In genomic region chr15:27576576-27576975, GRCh38 we compare ENCODE assay signal across 33 cellular contexts.
"Had no signal": no experiment of that assay in that cellular context is flagged by ENCODE, and none has a peak within 500 bp of the region (broad histone marks: within the 10 kb centered on the region; RNA-seq: fewer than 3 reads in every experiment).

No MANE protein-coding gene starts in this region.

- H3K4me3 ChIP-seq: adrenal gland, body of pancreas, breast epithelium had no signal

- H3K27ac ChIP-seq: adrenal gland, body of pancreas, brain microvascular endothelial cell, breast epithelium, VCaP had no signal

- H3K27me3 ChIP-seq: adrenal gland, body of pancreas, brain microvascular endothelial cell, breast epithelium had no signal

- H3K36me3 ChIP-seq: adrenal gland, brain microvascular endothelial cell, breast epithelium had no signal

- DNase-seq: activated B cell treated with CpG ODN at 0.5 μM for 24 hours; activated CD4-positive, alpha-beta memory T cell treated with anti-CD3 and anti-CD28 coated beads for 36 hours; activated CD4-positive, alpha-beta T cell treated with anti-CD3 and anti-CD28 coated beads for 4 hours; activated CD4-positive, alpha-beta T cell treated with anti-CD3 and anti-CD28 coated beads, Interleukin-2, amount 10 ng/mL, durations not matched to agents 24 days and 14 days; activated CD4-positive, alpha-beta T cell treated with anti-CD3 and anti-CD28 coated beads, Interleukin-2, amount 50 U/mL, for 1 hour; activated CD4-positive, alpha-beta T cell treated with anti-CD3 and anti-CD28 coated beads, Interleukin-2, amount 50 U/mL, for 4 hours; activated CD4-positive, CD25-positive, alpha-beta regulatory T cell treated with anti-CD3 and anti-CD28 coated beads, Interleukin-2, amount 50 U/mL, for 72 hours; activated CD8-positive, alpha-beta memory T cell treated with anti-CD3 and anti-CD28 coated beads, Interleukin-2, amount 50 U/mL, for 4 hours; activated CD8-positive, alpha-beta T cell treated with anti-CD3 and anti-CD28 coated beads for 36 hours; activated effector memory CD4-positive, alpha-beta T cell treated with anti-CD3 and anti-CD28 coated beads, Interleukin-2, amount 50 U/mL, for 16 hours; activated gamma-delta T cell treated with Interleukin-2 at 50 U/mL for 16 hours; activated naive CD4-positive, alpha-beta T cell; activated naive CD4-positive, alpha-beta T cell treated with anti-CD3 and anti-CD28 coated beads for 36 hours; activated naive CD4-positive, alpha-beta T cell treated with anti-CD3 and anti-CD28 coated beads, Interleukin-2, amount 50 U/mL, for 16 hours; activated naive CD8-positive, alpha-beta T cell treated with anti-CD3 and anti-CD28 coated beads for 36 hours; activated T-cell treated with anti-CD3 and anti-CD28 coated beads for 4 hours; activated T-cell treated with anti-CD3 and anti-CD28 coated beads, Interleukin-2, amount 50 U/mL, for 1 hour; activated T-cell treated with anti-CD3 and anti-CD28 coated beads, Interleukin-2, amount 50 U/mL, for 4 hours; activated T-cell treated with anti-CD3 and anti-CD28 coated beads, Interleukin-2, amount 50 U/mL, for 72 hours; adrenal gland; amniotic stem cell; aorta; body of pancreas; brain microvascular endothelial cell; central memory CD4-positive, alpha-beta T cell; T-helper 9 cell had no signal

- FAIRE-seq: astrocyte, colon, TTC549 had no signal

- H3K4me1 ChIP-seq: adrenal gland, breast epithelium had no signal

- H3K9me3 ChIP-seq: adrenal gland, body of pancreas, breast epithelium had no signal

- ATAC-seq: activated CD8-positive, alpha-beta T cell treated with anti-CD3 and anti-CD28 coated beads for 36 hours; activated naive CD4-positive, alpha-beta T cell treated with anti-CD3 and anti-CD28 coated beads, Interleukin-2, amount 50 U/mL, for 72 hours; activated T-cell treated with anti-CD3 and anti-CD28 coated beads, Interleukin-2, amount 50 U/mL, for 4 hours; activated T-cell treated with anti-CD3 and anti-CD28 coated beads, Interleukin-2, amount 50 U/mL, for 72 hours; activated T-helper 17 cell treated with anti-CD3 and anti-CD28 coated beads, Interleukin-2, amount 50 U/mL, for 72 hours; body of pancreas had no signal
